Comparison of ENCODE assay signal across 8 cellular contexts in genomic region chr10:101353692-101354583, GRCh38. TPM values are rescaled to one million over a fixed set of nuclear protein-coding genes. Genes with fewer than 3 reads are reported as not detected.
DNase-seq lines count a peak whose midpoint lies in the region; ATAC-seq and TF ChIP-seq lines count a peak whose summit lies in the region.

Gene BTRC, plus strand, starts transcription at chr10:101354165. Its CDS starts 16 bp downstream, at chr10:101354181.

- H3K27me3 ChIP-seq in DND-41 (ENCODE audit: insufficient read depth, low read length, poor library complexity) (peaks cover 6% of the 10 kb centered on the region), Karpas-422 (ENCODE audit: low read length) (no peaks in the 10 kb centered on the region), esophagus muscularis mucosa (no peaks in the 10 kb centered on the region), muscle layer of duodenum (ENCODE audit: low read depth, low read length) (no peaks in the 10 kb centered on the region)

- no peaks in the 10 kb centered on the region for H3K9me2 ChIP-seq in Karpas-422 (replicated peaks; ENCODE audit: insufficient read depth, low read length)

- H3K9ac ChIP-seq in DND-41 (ENCODE audit: low read depth, low read length) = peak within 1 kb of the TSS; percentile 96
- H3K9ac ChIP-seq in Karpas-422 (ENCODE audit: low read length) = peak within 1 kb of the TSS; percentile 76

- under 1% methylated on average over 36 of the region's 70 CpGs for WGBS in esophagus muscularis mucosa

- H3K4me2 ChIP-seq in DND-41 (ENCODE audit: insufficient read depth, low read length) (peak within 1 kb of the TSS; percentile 100), Karpas-422 (ENCODE audit: low read depth, low read length, poor library complexity, severe bottlenecking) (peak within 1 kb of the TSS; percentile 70)

- DNase-seq in DND-41 (peak; percentile 98), Karpas-422 (peak; percentile 97), RKO (ENCODE audit: low spot score) (peak; percentile 99), activated T-helper 1 cell treated with Interleukin-2 at 50 U/mL for 16 hours (ENCODE audit: low read depth) (peak; percentile 91), esophagus muscularis mucosa (ENCODE audit: extremely low spot score) (peak; percentile 99)
- peak; percentile 94 to 95 for DNase-seq in stimulated activated CD8-positive, alpha-beta memory T cell treated with anti-CD3 and anti-CD28 coated beads, Interleukin-7, amount 100 ng/mL, for 4 hours (ENCODE audit: low read depth in 2 of 2)

- H3K4me3 ChIP-seq in DND-41 (ENCODE audit: low read depth in 1 of 2, low read length in 2 of 2) = peak within 1 kb of the TSS; percentile 98
- H3K4me3 ChIP-seq in Karpas-422 (ENCODE audit: low read length) = peak within 1 kb of the TSS; percentile 72
- H3K4me3 ChIP-seq in esophagus muscularis mucosa = peak within 1 kb of the TSS; percentile 78 to 97 (median 92)
- H3K4me3 ChIP-seq in muscle layer of duodenum (ENCODE audit: low read depth in 1 of 2, low read length in 2 of 2) = peak within 1 kb of the TSS; percentile 88 to 89

- H3K79me2 ChIP-seq in DND-41 (ENCODE audit: insufficient read depth, low read length) (peaks cover 46% of the 10 kb centered on the region), Karpas-422 (ENCODE audit: low read length) (peaks cover 10% of the 10 kb centered on the region; the same call in 1 of the 2 replicates)

- TF ChIP-seq EP300 in esophagus muscularis mucosa (IDR thresholded peaks at IDR 0.05) = no peak

- peak; percentile 53 for TF ChIP-seq POLR2A in esophagus muscularis mucosa (IDR thresholded peaks at IDR 0.05; ENCODE audit: low read depth)

- no peaks in the 10 kb centered on the region for H3K9me3 ChIP-seq in DND-41 (ENCODE audit: insufficient read depth, low read length, severe bottlenecking)
- no peaks in the 10 kb centered on the region for H3K9me3 ChIP-seq in Karpas-422 (ENCODE audit: low read length)
- H3K9me3 ChIP-seq in esophagus muscularis mucosa = no peaks in the 10 kb centered on the region
- no peaks in the 10 kb centered on the region for H3K9me3 ChIP-seq in muscle layer of duodenum (ENCODE audit: control insufficient read depth in 1 of 2, low read length in 2 of 2)

- H4K20me1 ChIP-seq in DND-41 (ENCODE audit: insufficient read depth, low read length) (peaks cover 6% of the 10 kb centered on the region; the same call in 1 of the 2 replicates), Karpas-422 (ENCODE audit: insufficient read depth, low read depth, low read length) (no peaks in the 10 kb centered on the region)

- ATAC-seq in DND-41 (ENCODE audit: insufficient read depth, low read depth) = peak; percentile 96
- ATAC-seq in GM21825 (IDR thresholded peaks at IDR 0.05; ENCODE audit: unreplicated experiment) = peak; percentile 89

- peak within 1 kb of the TSS; percentile 81 for H3K27ac ChIP-seq in DND-41 (ENCODE audit: low read length)
- no peak within 1 kb of the TSS for H3K27ac ChIP-seq in Karpas-422 (ENCODE audit: low read length)
- H3K27ac ChIP-seq in esophagus muscularis mucosa (replicated peaks in 1 of 4) = peak within 1 kb of the TSS; percentile 89 to 96 (median 90)
- H3K27ac ChIP-seq in muscle layer of duodenum (ENCODE audit: low read length) = peak within 1 kb of the TSS; percentile 82

- H2AFZ ChIP-seq in DND-41 (ENCODE audit: low read depth, low read length) = peak within 1 kb of the TSS; percentile 98
- H2AFZ ChIP-seq in Karpas-422 (ENCODE audit: low read length) = peak within 1 kb of the TSS; percentile 89

- peaks cover 24% of the 10 kb centered on the region for H3K4me1 ChIP-seq in DND-41 (ENCODE audit: insufficient read depth, low read length)
- H3K4me1 ChIP-seq in Karpas-422 (ENCODE audit: low read length) = peaks cover 14% of the 10 kb centered on the region
- peaks cover 16 to 36% (median 22%) of the 10 kb centered on the region in 4 donors for H3K4me1 ChIP-seq in esophagus muscularis mucosa
- peaks cover 5 to 8% of the 10 kb centered on the region in 2 donors for H3K4me1 ChIP-seq in muscle layer of duodenum (ENCODE audit: control insufficient read depth in 1 of 2, insufficient read depth in 2 of 2, low read length in 2 of 2)

- TF ChIP-seq CTCF in DND-41 (IDR thresholded peaks at IDR 0.05; ENCODE audit: borderline replicate concordance, extremely low read depth, low read length, poor library complexity, severe bottlenecking) (peak; percentile 13), esophagus muscularis mucosa (IDR thresholded peaks at IDR 0.05) (no peak)

- intact Hi-C loops in esophagus muscularis mucosa (cut with DNase I) = loop anchor here (10.0 kb wide), 1 partner anchor 139 kb away; no protein-coding TSS in a partner anchor

- H3K36me3 ChIP-seq in DND-41 (ENCODE audit: insufficient read depth, low read length) = peaks cover 5% of the 10 kb centered on the region
- H3K36me3 ChIP-seq in Karpas-422 (ENCODE audit: insufficient read depth, low read length) = no peaks in the 10 kb centered on the region
- no peaks in the 10 kb centered on the region for H3K36me3 ChIP-seq in esophagus muscularis mucosa
- H3K36me3 ChIP-seq in muscle layer of duodenum (ENCODE audit: control insufficient read depth in 1 of 2, insufficient read depth in 2 of 2, low read length in 2 of 2) = no peaks in the 10 kb centered on the region

RNA-seq across cellular contexts. Expression of gene BTRC, which starts in this region (rescaled TPM):
- total RNA-seq in Karpas-422 (2014; rRNA removed; shearing (Covaris generic); ENCODE audit: low replicate concordance) = 1.8 and 3.6 TPM in 2 replicates
- 10 to 100 TPM; 10.1 to 20.0 (median 10.4) TPM for total RNA-seq in esophagus muscularis mucosa
